Comparison of ENCODE assay signal across 1 cellular context in genomic region chr6:32046450-32047083, GRCh38.
TF ChIP-seq lines count a peak whose summit lies in the region.

No MANE protein-coding gene starts in this region.

TF ChIP-seq in K562, 482 proteins besides CTCF, POLR2A, EP300 and RAD21 (continued from another document):
- peak; percentile 92; the same call in 1 of the 2 replicates for TF ChIP-seq ZNF592 (IDR thresholded peaks at IDR 0.05)
- TF ChIP-seq, protein P1, sequence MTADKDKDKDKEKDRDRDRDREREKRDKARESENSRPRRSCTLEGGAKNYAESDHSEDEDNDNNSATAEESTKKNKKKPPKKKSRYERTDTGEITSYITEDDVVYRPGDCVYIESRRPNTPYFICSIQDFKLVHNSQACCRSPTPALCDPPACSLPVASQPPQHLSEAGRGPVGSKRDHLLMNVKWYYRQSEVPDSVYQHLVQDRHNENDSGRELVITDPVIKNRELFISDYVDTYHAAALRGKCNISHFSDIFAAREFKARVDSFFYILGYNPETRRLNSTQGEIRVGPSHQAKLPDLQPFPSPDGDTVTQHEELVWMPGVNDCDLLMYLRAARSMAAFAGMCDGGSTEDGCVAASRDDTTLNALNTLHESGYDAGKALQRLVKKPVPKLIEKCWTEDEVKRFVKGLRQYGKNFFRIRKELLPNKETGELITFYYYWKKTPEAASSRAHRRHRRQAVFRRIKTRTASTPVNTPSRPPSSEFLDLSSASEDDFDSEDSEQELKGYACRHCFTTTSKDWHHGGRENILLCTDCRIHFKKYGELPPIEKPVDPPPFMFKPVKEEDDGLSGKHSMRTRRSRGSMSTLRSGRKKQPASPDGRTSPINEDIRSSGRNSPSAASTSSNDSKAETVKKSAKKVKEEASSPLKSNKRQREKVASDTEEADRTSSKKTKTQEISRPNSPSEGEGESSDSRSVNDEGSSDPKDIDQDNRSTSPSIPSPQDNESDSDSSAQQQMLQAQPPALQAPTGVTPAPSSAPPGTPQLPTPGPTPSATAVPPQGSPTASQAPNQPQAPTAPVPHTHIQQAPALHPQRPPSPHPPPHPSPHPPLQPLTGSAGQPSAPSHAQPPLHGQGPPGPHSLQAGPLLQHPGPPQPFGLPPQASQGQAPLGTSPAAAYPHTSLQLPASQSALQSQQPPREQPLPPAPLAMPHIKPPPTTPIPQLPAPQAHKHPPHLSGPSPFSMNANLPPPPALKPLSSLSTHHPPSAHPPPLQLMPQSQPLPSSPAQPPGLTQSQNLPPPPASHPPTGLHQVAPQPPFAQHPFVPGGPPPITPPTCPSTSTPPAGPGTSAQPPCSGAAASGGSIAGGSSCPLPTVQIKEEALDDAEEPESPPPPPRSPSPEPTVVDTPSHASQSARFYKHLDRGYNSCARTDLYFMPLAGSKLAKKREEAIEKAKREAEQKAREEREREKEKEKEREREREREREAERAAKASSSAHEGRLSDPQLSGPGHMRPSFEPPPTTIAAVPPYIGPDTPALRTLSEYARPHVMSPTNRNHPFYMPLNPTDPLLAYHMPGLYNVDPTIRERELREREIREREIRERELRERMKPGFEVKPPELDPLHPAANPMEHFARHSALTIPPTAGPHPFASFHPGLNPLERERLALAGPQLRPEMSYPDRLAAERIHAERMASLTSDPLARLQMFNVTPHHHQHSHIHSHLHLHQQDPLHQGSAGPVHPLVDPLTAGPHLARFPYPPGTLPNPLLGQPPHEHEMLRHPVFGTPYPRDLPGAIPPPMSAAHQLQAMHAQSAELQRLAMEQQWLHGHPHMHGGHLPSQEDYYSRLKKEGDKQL (CRISPR knock-in tag; IDR thresholded peaks at IDR 0.05; ENCODE audit: borderline replicate concordance) = 0 out of 2 replicates have a peak, but pooled peaks have one; percentile 31
- TF ChIP-seq YY1 (IDR thresholded peaks at IDR 0.05; ENCODE audit: borderline replicate concordance in 1 of 3, control insufficient read depth in 1 of 3, extremely low read depth in 1 of 3, insufficient read depth in 3 of 3, insufficient read length in 1 of 3, insufficient replicate concordance in 2 of 3, low read depth in 1 of 3, low read length in 2 of 3) = peak in 1 of 3 experiments; percentile 7
- TF ChIP-seq MXI1 (IDR thresholded peaks at IDR 0.05; ENCODE audit: low read depth, low read length) = 0 out of 2 replicates have a peak, but pooled peaks have one; percentile 20
- no peak for TF ChIP-seq CREB1 (IDR thresholded peaks at IDR 0.05)
- 0 out of 2 replicates have a peak, but pooled peaks have one; percentile 14 for TF ChIP-seq CREB1 (CRISPR knock-in tag; IDR thresholded peaks at IDR 0.05)
- TF ChIP-seq HDAC6 (IDR thresholded peaks at IDR 0.05; ENCODE audit: low read depth, low read length) = no peak
- no peak for TF ChIP-seq ARID3B (CRISPR knock-in tag; IDR thresholded peaks at IDR 0.05; ENCODE audit: borderline replicate concordance)
- TF ChIP-seq E2F6 (IDR thresholded peaks at IDR 0.05; ENCODE audit: borderline replicate concordance in 1 of 2, extremely low read depth in 1 of 2, insufficient read depth in 1 of 2, insufficient read length in 1 of 2, low read depth in 1 of 2, low read length in 1 of 2, poor library complexity in 1 of 2, severe bottlenecking in 1 of 2) = peak; percentile 47 to 94
- TF ChIP-seq MGA (IDR thresholded peaks at IDR 0.05) = peak; percentile 88
- TF ChIP-seq ZC3H4 (CRISPR knock-in tag; IDR thresholded peaks at IDR 0.05; ENCODE audit: borderline replicate concordance) = peak; percentile 74; the same call in 1 of the 2 replicates
- TF ChIP-seq, protein P2, sequence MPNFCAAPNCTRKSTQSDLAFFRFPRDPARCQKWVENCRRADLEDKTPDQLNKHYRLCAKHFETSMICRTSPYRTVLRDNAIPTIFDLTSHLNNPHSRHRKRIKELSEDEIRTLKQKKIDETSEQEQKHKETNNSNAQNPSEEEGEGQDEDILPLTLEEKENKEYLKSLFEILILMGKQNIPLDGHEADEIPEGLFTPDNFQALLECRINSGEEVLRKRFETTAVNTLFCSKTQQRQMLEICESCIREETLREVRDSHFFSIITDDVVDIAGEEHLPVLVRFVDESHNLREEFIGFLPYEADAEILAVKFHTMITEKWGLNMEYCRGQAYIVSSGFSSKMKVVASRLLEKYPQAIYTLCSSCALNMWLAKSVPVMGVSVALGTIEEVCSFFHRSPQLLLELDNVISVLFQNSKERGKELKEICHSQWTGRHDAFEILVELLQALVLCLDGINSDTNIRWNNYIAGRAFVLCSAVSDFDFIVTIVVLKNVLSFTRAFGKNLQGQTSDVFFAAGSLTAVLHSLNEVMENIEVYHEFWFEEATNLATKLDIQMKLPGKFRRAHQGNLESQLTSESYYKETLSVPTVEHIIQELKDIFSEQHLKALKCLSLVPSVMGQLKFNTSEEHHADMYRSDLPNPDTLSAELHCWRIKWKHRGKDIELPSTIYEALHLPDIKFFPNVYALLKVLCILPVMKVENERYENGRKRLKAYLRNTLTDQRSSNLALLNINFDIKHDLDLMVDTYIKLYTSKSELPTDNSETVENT (CRISPR knock-in tag; IDR thresholded peaks at IDR 0.05) = peak; percentile 43; the same call in 1 of the 2 replicates
- no peak for TF ChIP-seq NR2C2 (CRISPR knock-in tag; IDR thresholded peaks at IDR 0.05)
- 0 out of 2 replicates have a peak, but pooled peaks have one; percentile 11 for TF ChIP-seq NR2C2 (tag; IDR thresholded peaks at IDR 0.05)
- peak; percentile 8 to 31; a peak in 1 of 4 replicates for TF ChIP-seq MNT (conservative IDR thresholded peaks at IDR 0.05)
- TF ChIP-seq LCOR (CRISPR knock-in tag; IDR thresholded peaks at IDR 0.05) = peak; percentile 70
- peak; percentile 84 for TF ChIP-seq L3MBTL2 (IDR thresholded peaks at IDR 0.05)
- no peak for TF ChIP-seq ZC3H11A (IDR thresholded peaks at IDR 0.05; ENCODE audit: low read depth, low read length)
